16 cellular contexts compared by ENCODE assay signal in genomic region chr9:97555164-97555563, GRCh38. TPM values are rescaled to one million over a fixed set of nuclear protein-coding genes. Genes with fewer than 3 reads are reported as not detected.
DNase-seq lines count a peak whose midpoint lies in the region; ATAC-seq, FAIRE-seq and TF ChIP-seq lines count a peak whose summit lies in the region.
"Had no signal": no experiment of that assay in that cellular context is flagged by ENCODE, and none has a peak within 500 bp of the region (broad histone marks: within the 10 kb centered on the region; RNA-seq: fewer than 3 reads in every experiment).

No MANE protein-coding gene starts in this region.

- WGBS in gastroesophageal sphincter (ENCODE audit: low coverage in 1 of 2), 2 donors = 77 to 81% methylated on average over 5 to 10 of the region's 15 CpGs
- WGBS in small intestine, 3 donors = 30 to 63% (median 47%) methylated on average over 15 of the region's 15 CpGs

- H3K27me3 ChIP-seq in WERI-Rb-1 (ENCODE audit: insufficient read depth, low read depth, severe bottlenecking) (no peaks in the 10 kb centered on the region), gastroesophageal sphincter (no peaks in the 10 kb centered on the region), small intestine (ENCODE audit: control insufficient read depth in 2 of 2, insufficient read depth in 2 of 2, low read length in 2 of 2) (no peaks in the 10 kb centered on the region)

- H3K27ac ChIP-seq in WERI-Rb-1 (no peak overlapping the region), gastroesophageal sphincter (peak overlapping the region in 3 of 4 donors; percentile 90 to 98 (median 93)), small intestine (ENCODE audit: low read depth in 1 of 2, low read length in 1 of 2) (no peak overlapping the region)
- H3K27ac ChIP-seq: epithelial cell of prostate, neutrophil, suprapubic skin had no signal

- H3K36me3 ChIP-seq in WERI-Rb-1 = no peaks in the 10 kb centered on the region
- H3K36me3 ChIP-seq in gastroesophageal sphincter = peaks cover 0 to 29% of the 10 kb centered on the region in 2 donors
- H3K36me3 ChIP-seq in small intestine (ENCODE audit: control insufficient read depth in 2 of 2, insufficient read depth in 2 of 2, low read length in 2 of 2) = no peaks in the 10 kb centered on the region
- H3K36me3 ChIP-seq: neutrophil, suprapubic skin had no signal

- peak; percentile 16 for ATAC-seq in gastroesophageal sphincter
- no peak for ATAC-seq in HG03108 (IDR thresholded peaks at IDR 0.05; ENCODE audit: unreplicated experiment)

- TF ChIP-seq POLR2A in gastroesophageal sphincter (IDR thresholded peaks at IDR 0.05) = no peak

- H3K9me3 ChIP-seq in WERI-Rb-1 (ENCODE audit: severe bottlenecking) (no peaks in the 10 kb centered on the region), gastroesophageal sphincter (no peaks in the 10 kb centered on the region), small intestine (ENCODE audit: control insufficient read depth, low read depth) (no peaks in the 10 kb centered on the region)
- H3K9me3 ChIP-seq: neutrophil, suprapubic skin had no signal

- H3K4me3 ChIP-seq in WERI-Rb-1 (ENCODE audit: low read depth, low read length) (no peak overlapping the region), gastroesophageal sphincter (no peak overlapping the region), small intestine (ENCODE audit: low read depth in 1 of 2, low read length in 2 of 2) (no peak overlapping the region)
- H3K4me3 ChIP-seq: suprapubic skin had no signal

- no peak for TF ChIP-seq CTCF in WERI-Rb-1 (IDR thresholded peaks at IDR 0.05; ENCODE audit: low read depth, low read length)
- TF ChIP-seq CTCF in gastroesophageal sphincter (IDR thresholded peaks at IDR 0.05) = no peak

- no peak for FAIRE-seq in small intestine (lab: Jason Lieb, UNC)

- DNase-seq in EH (ENCODE audit: low read depth) (peak; percentile 50), WERI-Rb-1 (peak; percentile 70), small intestine (peak; percentile 52), NCI-H1048 (lab: John Stamatoyannopoulos, UW) (no peak), NCI-H2196 (lab: John Stamatoyannopoulos, UW; ENCODE audit: unreplicated experiment) (no peak)
- no peak for DNase-seq in stimulated activated CD4-positive, alpha-beta T cell treated with anti-CD3 and anti-CD28 coated beads, Interleukin-15, amount 100 ng/mL, for 24 hours
- DNase-seq: activated CD4-positive, alpha-beta memory T cell treated with anti-CD3 and anti-CD28 coated beads, Interleukin-2, amount 10 ng/mL, durations not matched to agents 7 days and 5 days; activated gamma-delta T cell treated with Interleukin-2 at 50 U/mL for 16 hours; central memory CD4-positive, alpha-beta T cell; NCI-H748 treated with DMSO at 0.1 percent for 48 hours; stimulated activated CD4-positive, alpha-beta T cell treated with anti-CD3 and anti-CD28 coated beads, Interleukin-12 subunit alpha, Interleukin-12 subunit beta, amount 100 ng/mL, for 4 hours had no signal

- H3K4me1 ChIP-seq in gastroesophageal sphincter = peaks cover 22 to 60% (median 24%) of the 10 kb centered on the region in 3 donors
- H3K4me1 ChIP-seq in small intestine (ENCODE audit: control insufficient read depth in 2 of 2, insufficient read depth in 1 of 2, low read depth in 1 of 2, low read length in 1 of 2) = peaks cover 0 to 2% of the 10 kb centered on the region in 2 donors

- no peak for TF ChIP-seq EP300 in gastroesophageal sphincter (IDR thresholded peaks at IDR 0.05)

RNA-seq across cellular contexts. Expression of gene TMOD1, which starts 53.7 kb away (rescaled TPM):
- 10 to 100 TPM; 38.6 to 99.6 (median 76.7) TPM for total RNA-seq in gastroesophageal sphincter
- polyA plus RNA-seq in small intestine = 1 to 10 TPM; 1.1 to 9.9 (median 1.4) TPM

Comparison
In these comparisons a context has a peak if more than half of its experiments do, and no peak if none do; other contexts are left out.
1. DNase-seq: peak in EH (single experiment), WERI-Rb-1 (single experiment) and small intestine (single experiment); none in NCI-H1048 (single experiment), stimulated activated CD4-positive, alpha-beta T cell treated with anti-CD3 and anti-CD28 coated beads, Interleukin-15, amount 100 ng/mL, for 24 hours (single experiment) and NCI-H2196 (single experiment).
2. H3K27ac ChIP-seq: peak in gastroesophageal sphincter (3 of 4); none in WERI-Rb-1 (single experiment) and small intestine (0 of 2).